Comparison of ENCODE assay signal across 1 cellular context in genomic region chr1:152043870-152044269, GRCh38.
A peak's percentile ranks its signal among the peaks of the same experiment; 100 is the strongest.
TF ChIP-seq lines count a peak whose summit lies in the region.

No MANE protein-coding gene starts in this region.

TF ChIP-seq in GM23338, 12 proteins besides CTCF, POLR2A, EP300 and RAD21:
- TF ChIP-seq, protein P1, sequence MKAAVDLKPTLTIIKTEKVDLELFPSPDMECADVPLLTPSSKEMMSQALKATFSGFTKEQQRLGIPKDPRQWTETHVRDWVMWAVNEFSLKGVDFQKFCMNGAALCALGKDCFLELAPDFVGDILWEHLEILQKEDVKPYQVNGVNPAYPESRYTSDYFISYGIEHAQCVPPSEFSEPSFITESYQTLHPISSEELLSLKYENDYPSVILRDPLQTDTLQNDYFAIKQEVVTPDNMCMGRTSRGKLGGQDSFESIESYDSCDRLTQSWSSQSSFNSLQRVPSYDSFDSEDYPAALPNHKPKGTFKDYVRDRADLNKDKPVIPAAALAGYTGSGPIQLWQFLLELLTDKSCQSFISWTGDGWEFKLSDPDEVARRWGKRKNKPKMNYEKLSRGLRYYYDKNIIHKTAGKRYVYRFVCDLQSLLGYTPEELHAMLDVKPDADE (IDR thresholded peaks at IDR 0.05), result peak; percentile 53; the same call in 1 of the 2 replicates
- TF ChIP-seq JUNB (IDR thresholded peaks at IDR 0.05; ENCODE audit: unreplicated experiment), result no peak
- no peak for TF ChIP-seq POLR2AphosphoS5 (IDR thresholded peaks at IDR 0.05; ENCODE audit: low read depth)
- TF ChIP-seq, protein P2, sequence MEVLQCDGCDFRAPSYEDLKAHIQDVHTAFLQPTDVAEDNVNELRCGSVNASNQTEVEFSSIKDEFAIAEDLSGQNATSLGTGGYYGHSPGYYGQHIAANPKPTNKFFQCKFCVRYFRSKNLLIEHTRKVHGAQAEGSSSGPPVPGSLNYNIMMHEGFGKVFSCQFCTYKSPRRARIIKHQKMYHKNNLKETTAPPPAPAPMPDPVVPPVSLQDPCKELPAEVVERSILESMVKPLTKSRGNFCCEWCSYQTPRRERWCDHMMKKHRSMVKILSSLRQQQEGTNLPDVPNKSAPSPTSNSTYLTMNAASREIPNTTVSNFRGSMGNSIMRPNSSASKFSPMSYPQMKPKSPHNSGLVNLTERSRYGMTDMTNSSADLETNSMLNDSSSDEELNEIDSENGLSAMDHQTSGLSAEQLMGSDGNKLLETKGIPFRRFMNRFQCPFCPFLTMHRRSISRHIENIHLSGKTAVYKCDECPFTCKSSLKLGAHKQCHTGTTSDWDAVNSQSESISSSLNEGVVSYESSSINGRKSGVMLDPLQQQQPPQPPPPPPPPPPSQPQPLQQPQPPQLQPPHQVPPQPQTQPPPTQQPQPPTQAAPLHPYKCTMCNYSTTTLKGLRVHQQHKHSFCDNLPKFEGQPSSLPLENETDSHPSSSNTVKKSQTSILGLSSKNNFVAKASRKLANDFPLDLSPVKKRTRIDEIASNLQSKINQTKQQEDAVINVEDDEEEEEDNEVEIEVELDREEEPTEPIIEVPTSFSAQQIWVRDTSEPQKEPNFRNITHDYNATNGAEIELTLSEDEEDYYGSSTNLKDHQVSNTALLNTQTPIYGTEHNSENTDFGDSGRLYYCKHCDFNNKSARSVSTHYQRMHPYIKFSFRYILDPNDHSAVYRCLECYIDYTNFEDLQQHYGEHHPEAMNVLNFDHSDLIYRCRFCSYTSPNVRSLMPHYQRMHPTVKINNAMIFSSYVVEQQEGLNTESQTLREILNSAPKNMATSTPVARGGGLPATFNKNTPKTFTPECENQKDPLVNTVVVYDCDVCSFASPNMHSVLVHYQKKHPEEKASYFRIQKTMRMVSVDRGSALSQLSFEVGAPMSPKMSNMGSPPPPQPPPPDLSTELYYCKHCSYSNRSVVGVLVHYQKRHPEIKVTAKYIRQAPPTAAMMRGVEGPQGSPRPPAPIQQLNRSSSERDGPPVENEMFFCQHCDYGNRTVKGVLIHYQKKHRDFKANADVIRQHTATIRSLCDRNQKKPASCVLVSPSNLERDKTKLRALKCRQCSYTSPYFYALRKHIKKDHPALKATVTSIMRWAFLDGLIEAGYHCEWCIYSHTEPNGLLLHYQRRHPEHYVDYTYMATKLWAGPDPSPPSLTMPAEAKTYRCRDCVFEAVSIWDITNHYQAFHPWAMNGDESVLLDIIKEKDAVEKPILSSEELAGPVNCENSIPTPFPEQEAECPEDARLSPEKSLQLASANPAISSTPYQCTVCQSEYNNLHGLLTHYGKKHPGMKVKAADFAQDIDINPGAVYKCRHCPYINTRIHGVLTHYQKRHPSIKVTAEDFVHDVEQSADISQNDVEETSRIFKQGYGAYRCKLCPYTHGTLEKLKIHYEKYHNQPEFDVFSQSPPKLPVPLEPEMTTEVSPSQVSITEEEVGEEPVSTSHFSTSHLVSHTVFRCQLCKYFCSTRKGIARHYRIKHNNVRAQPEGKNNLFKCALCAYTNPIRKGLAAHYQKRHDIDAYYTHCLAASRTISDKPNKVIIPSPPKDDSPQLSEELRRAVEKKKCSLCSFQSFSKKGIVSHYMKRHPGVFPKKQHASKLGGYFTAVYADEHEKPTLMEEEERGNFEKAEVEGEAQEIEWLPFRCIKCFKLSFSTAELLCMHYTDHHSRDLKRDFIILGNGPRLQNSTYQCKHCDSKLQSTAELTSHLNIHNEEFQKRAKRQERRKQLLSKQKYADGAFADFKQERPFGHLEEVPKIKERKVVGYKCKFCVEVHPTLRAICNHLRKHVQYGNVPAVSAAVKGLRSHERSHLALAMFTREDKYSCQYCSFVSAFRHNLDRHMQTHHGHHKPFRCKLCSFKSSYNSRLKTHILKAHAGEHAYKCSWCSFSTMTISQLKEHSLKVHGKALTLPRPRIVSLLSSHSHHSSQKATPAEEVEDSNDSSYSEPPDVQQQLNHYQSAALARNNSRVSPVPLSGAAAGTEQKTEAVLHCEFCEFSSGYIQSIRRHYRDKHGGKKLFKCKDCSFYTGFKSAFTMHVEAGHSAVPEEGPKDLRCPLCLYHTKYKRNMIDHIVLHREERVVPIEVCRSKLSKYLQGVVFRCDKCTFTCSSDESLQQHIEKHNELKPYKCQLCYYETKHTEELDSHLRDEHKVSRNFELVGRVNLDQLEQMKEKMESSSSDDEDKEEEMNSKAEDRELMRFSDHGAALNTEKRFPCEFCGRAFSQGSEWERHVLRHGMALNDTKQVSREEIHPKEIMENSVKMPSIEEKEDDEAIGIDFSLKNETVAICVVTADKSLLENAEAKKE (CRISPR knock-in tag; IDR thresholded peaks at IDR 0.05), result peak; percentile 54; the same call in 1 of the 2 replicates
- TF ChIP-seq NANOG (IDR thresholded peaks at IDR 0.05; ENCODE audit: borderline replicate concordance), result peak; percentile 66; the same call in 1 of the 2 replicates
